In genomic region chr2:102357975-102358374, GRCh38 we compare ENCODE assay signal across 10 cellular contexts. TPM values are rescaled to one million over a fixed set of nuclear protein-coding genes. Genes with fewer than 3 reads are reported as not detected.
DNase-seq lines count a peak whose midpoint lies in the region; ATAC-seq, FAIRE-seq and TF ChIP-seq lines count a peak whose summit lies in the region.
"Had no signal": no experiment of that assay in that cellular context is flagged by ENCODE, and none has a peak within 500 bp of the region (broad histone marks: within the 10 kb centered on the region; RNA-seq: fewer than 3 reads in every experiment).

No MANE protein-coding gene starts in this region.

- 32 to 46% methylated on average over 1 of the region's 1 CpG for WGBS in upper lobe of left lung, 2 donors

- no peak for TF ChIP-seq POLR2A in upper lobe of left lung (IDR thresholded peaks at IDR 0.05)

- TF ChIP-seq CTCF in Loucy (conservative IDR thresholded peaks at IDR 0.05; ENCODE audit: low read length) (no peak), upper lobe of left lung (IDR thresholded peaks at IDR 0.05) (no peak), kidney (IDR thresholded peaks at IDR 0.05; ENCODE audit: borderline replicate concordance, extremely low read depth, insufficient read depth) (no peak)

- no peak for TF ChIP-seq EP300 in upper lobe of left lung (IDR thresholded peaks at IDR 0.05)

- H3K79me2 ChIP-seq in Loucy (ENCODE audit: insufficient read depth, low read length), result peaks cover 58% of the 10 kb centered on the region

- H3K27me3 Mint-ChIP-seq in activated T-cell treated with anti-CD3 and anti-CD28 coated beads, Interleukin-2, amount 50 U/mL, for 72 hours (ENCODE audit: low read depth), result no peaks in the 10 kb centered on the region
- H3K27me3 Mint-ChIP-seq in activated naive CD8-positive, alpha-beta T cell, result no peaks in the 10 kb centered on the region

- FAIRE-seq in kidney (lab: Jason Lieb, UNC), result no peak

- H3K9me3 Mint-ChIP-seq in activated T-cell treated with anti-CD3 and anti-CD28 coated beads, Interleukin-2, amount 50 U/mL, for 72 hours, result peaks cover 0 to 3% of the 10 kb centered on the region in 2 donors
- no peaks in the 10 kb centered on the region for H3K9me3 Mint-ChIP-seq in activated naive CD8-positive, alpha-beta T cell (ENCODE audit: low read depth)

- no peaks in the 10 kb centered on the region for H3F3A ChIP-seq in Loucy (ENCODE audit: low read depth)

- peak overlapping the region; percentile 99 to 100 for H3K4me3 Mint-ChIP-seq in activated T-cell treated with anti-CD3 and anti-CD28 coated beads, Interleukin-2, amount 50 U/mL, for 72 hours
- peak overlapping the region; percentile 89 for H3K4me3 Mint-ChIP-seq in activated naive CD8-positive, alpha-beta T cell

- H3K36me3 ChIP-seq in Loucy (ENCODE audit: insufficient read depth, low read length) (peaks cover under 1% of the 10 kb centered on the region; the same call in 1 of the 2 replicates), upper lobe of left lung (peaks cover 0 to 13% (median 0%) of the 10 kb centered on the region in 4 donors), kidney (ENCODE audit: control insufficient read depth in 1 of 2, insufficient read depth in 2 of 2, low read length in 2 of 2) (no peaks in the 10 kb centered on the region)
- H3K36me3 ChIP-seq: colonic mucosa had no signal

- no peaks in the 10 kb centered on the region for H3K9me3 ChIP-seq in Loucy (ENCODE audit: insufficient read depth, low read depth, low read length)
- H3K9me3 ChIP-seq in upper lobe of left lung, result no peaks in the 10 kb centered on the region
- no peaks in the 10 kb centered on the region for H3K9me3 ChIP-seq in kidney (ENCODE audit: control insufficient read depth in 1 of 2, low read length in 2 of 2)
- H3K9me3 ChIP-seq: colonic mucosa had no signal

- intact Hi-C loops in kidney (cut with DNase I), result no loop called here

- H3K9me2 ChIP-seq in Loucy (replicated peaks; ENCODE audit: low read depth, low read length), result no peaks in the 10 kb centered on the region

- H2AFZ ChIP-seq in Loucy (ENCODE audit: low read length), result no peak overlapping the region

- H3K27ac Mint-ChIP-seq in activated T-cell treated with anti-CD3 and anti-CD28 coated beads, Interleukin-2, amount 50 U/mL, for 72 hours, result peak overlapping the region; percentile 87
- peak overlapping the region; percentile 37 for H3K27ac Mint-ChIP-seq in activated naive CD8-positive, alpha-beta T cell

- H3K9ac ChIP-seq in Loucy (ENCODE audit: low read depth, low read length, poor library complexity, severe bottlenecking), result peak overlapping the region; percentile 92
- no peak overlapping the region for H3K9ac ChIP-seq in kidney (ENCODE audit: low read length in 2 of 2)

- H3K4me3 ChIP-seq in Loucy (ENCODE audit: low read length, poor library complexity, severe bottlenecking) (peak overlapping the region; percentile 90), upper lobe of left lung (peak overlapping the region; percentile 13 to 91 (median 68)), kidney (ENCODE audit: low read length in 2 of 2) (peak overlapping the region in 1 of 2 donors; percentile 10)
- H3K4me3 ChIP-seq: colonic mucosa had no signal

- peak overlapping the region; percentile 92 for H3K4me2 ChIP-seq in Loucy (ENCODE audit: low read depth, low read length, poor library complexity, severe bottlenecking)

- peaks cover 17 to 31% of the 10 kb centered on the region in 2 donors for H3K36me3 Mint-ChIP-seq in activated T-cell treated with anti-CD3 and anti-CD28 coated beads, Interleukin-2, amount 50 U/mL, for 72 hours (ENCODE audit: insufficient read depth in 2 of 2)
- peaks cover 15% of the 10 kb centered on the region for H3K36me3 Mint-ChIP-seq in activated naive CD8-positive, alpha-beta T cell

- peaks cover 65% of the 10 kb centered on the region for H3K4me1 ChIP-seq in Loucy (ENCODE audit: insufficient read depth, low read length, poor library complexity, severe bottlenecking)
- H3K4me1 ChIP-seq in upper lobe of left lung, result peaks cover 0 to 21% (median 10%) of the 10 kb centered on the region in 4 donors
- H3K4me1 ChIP-seq in kidney (ENCODE audit: control insufficient read depth in 1 of 2, insufficient read depth in 1 of 2, low read depth in 1 of 2, low read length in 2 of 2), result no peaks in the 10 kb centered on the region

- H3K27ac ChIP-seq in upper lobe of left lung, result peak overlapping the region in 3 of 4 donors; percentile 91 to 96 (median 96)
- no peak overlapping the region for H3K27ac ChIP-seq in kidney (ENCODE audit: low read depth in 2 of 2, low read length in 2 of 2)
- H3K27ac ChIP-seq: colonic mucosa had no signal

- H4K20me1 ChIP-seq in Loucy (ENCODE audit: insufficient read depth, low read length, poor library complexity, severe bottlenecking), result no peaks in the 10 kb centered on the region

- H3K4me1 Mint-ChIP-seq in activated T-cell treated with anti-CD3 and anti-CD28 coated beads, Interleukin-2, amount 50 U/mL, for 72 hours (ENCODE audit: low read depth), result peaks cover 67% of the 10 kb centered on the region
- H3K4me1 Mint-ChIP-seq in activated naive CD8-positive, alpha-beta T cell (ENCODE audit: low read depth), result peaks cover 60% of the 10 kb centered on the region

- H3K27me3 ChIP-seq in Loucy (ENCODE audit: insufficient read depth, low read length, poor library complexity, severe bottlenecking) (no peaks in the 10 kb centered on the region), upper lobe of left lung (no peaks in the 10 kb centered on the region)
- H3K27me3 ChIP-seq: colonic mucosa had no signal

- no peak for DNase-seq in activated T-cell treated with anti-CD3 and anti-CD28 coated beads, Interleukin-2, amount 50 U/mL, for 72 hours
- DNase-seq in activated T-cell treated with anti-CD3 and anti-CD28 coated beads, Interleukin-2, amount 50 U/mL, for 48 hours, result no peak
- DNase-seq in upper lobe of left lung (no peak), NK-92 (lab: John Stamatoyannopoulos, UW; ENCODE audit: unreplicated experiment) (no peak), kidney (no peak), amniotic stem cell (lab: John Stamatoyannopoulos, UW) (no peak)
- DNase-seq: colonic mucosa, NCI-H69 had no signal

- no peak for ATAC-seq in activated T-cell treated with anti-CD3 and anti-CD28 coated beads, Interleukin-2, amount 50 U/mL, for 72 hours (replicated peaks in 1 of 2)
- ATAC-seq in upper lobe of left lung (ENCODE audit: low FRiP score in 2 of 2), result no peak

RNA-seq across cellular contexts. Expression of gene IL18R1, which starts 2.4 kb away (rescaled TPM):
- total RNA-seq in activated T-cell treated with anti-CD3 and anti-CD28 coated beads, Interleukin-2, amount 50 U/mL, for 72 hours, result 10 to 100 TPM; 56.5 to 68.0 TPM
- total RNA-seq in upper lobe of left lung (10 to 100 TPM in 5 of 6 donors, 1 to 10 TPM in 1; 9.4 to 46.9 (median 34.8) TPM), kidney (14.9 TPM)
- 3.6 TPM for polyA plus RNA-seq in kidney (ENCODE audit: insufficient read depth, low read depth, low replicate concordance)

RNA-seq across cellular contexts. Expression of gene IL1RL1, which starts 46.6 kb away (rescaled TPM):
- total RNA-seq in activated T-cell treated with anti-CD3 and anti-CD28 coated beads, Interleukin-2, amount 50 U/mL, for 72 hours, result 1 to 10 TPM; 1.6 to 2.2 TPM
- total RNA-seq in upper lobe of left lung, result 100 to 1,000 TPM in 1 of 6 donors, 10 to 100 TPM in 5; 26.2 to 203 (median 53.1) TPM
- total RNA-seq in kidney, result 32.3 TPM
- polyA plus RNA-seq in kidney (ENCODE audit: insufficient read depth, low read depth, low replicate concordance), result 102 TPM

Comparison
In these comparisons a context has a peak if more than half of its experiments do, and no peak if none do; other contexts are left out.
1. H3K27ac ChIP-seq: peak in upper lobe of left lung (3 of 4); none in kidney (0 of 2).
2. RNA of gene IL1RL1, which starts 46.6 kb away (total RNA-seq): 26.2 to 203 TPM in upper lobe of left lung and 32.3 TPM in kidney (single experiment); 1.6 to 2.2 TPM in activated T-cell treated with anti-CD3 and anti-CD28 coated beads, Interleukin-2, amount 50 U/mL, for 72 hours; every median in the first group is over 4 times any median in the second.